11 cellular contexts compared by ENCODE assay signal in the genomic region with DNA sequence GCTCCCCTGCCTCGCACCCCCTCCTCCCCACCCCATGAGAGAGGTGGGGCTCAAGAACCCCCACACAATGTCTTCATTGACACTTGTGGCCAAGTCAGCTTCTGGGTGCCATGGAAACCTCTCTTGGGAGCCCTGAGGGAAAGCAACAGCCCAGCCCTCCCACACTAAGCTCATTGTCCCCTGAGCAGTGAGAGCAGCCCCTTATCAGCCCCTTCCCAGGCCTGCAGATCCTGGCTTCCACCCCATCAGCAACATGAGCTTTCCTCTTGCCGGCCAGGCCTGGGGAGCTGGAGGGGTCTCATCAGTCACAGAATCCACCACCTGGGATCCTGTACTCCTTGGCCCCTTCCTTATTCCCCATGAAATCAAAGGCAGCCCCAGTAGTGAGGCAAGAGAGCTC.
A peak's percentile ranks its signal among the peaks of the same experiment; 100 is the strongest.
DNase-seq lines count a peak whose midpoint lies in the region; ATAC-seq lines count a peak whose summit lies in the region.
"Had no signal": no experiment of that assay in that cellular context is flagged by ENCODE, and none has a peak within 500 bp of the region (broad histone marks: within the 10 kb centered on the region; RNA-seq: fewer than 3 reads in every experiment).

No MANE protein-coding gene starts in this region.

- POLR2A ChIA-PET in activated naive CD8-positive, alpha-beta T cell treated with anti-CD3 and anti-CD28 coated beads, Interleukin-2, amount 10 ng/mL, durations not matched to agents 7 days and 5 days (lab: Charles Lee), result interaction anchor here (0.9 to 4.0 kb wide), 5 partner anchors 15 to 108 kb away, joined by 3 to 70 read pairs (median 3); a partner anchor contains a TSS

- no peak overlapping the region for H3K4me3 ChIP-seq in muscle layer of duodenum (ENCODE audit: low read depth in 1 of 2, low read length in 2 of 2)
- H3K4me3 ChIP-seq in urinary bladder (ENCODE audit: low read depth, low read length), result no peak overlapping the region

- peak overlapping the region; percentile 67 for H3K27ac ChIP-seq in muscle layer of duodenum (ENCODE audit: low read length)
- H3K27ac ChIP-seq in urinary bladder (ENCODE audit: low read depth), result peak overlapping the region; percentile 12

- H3K27me3 Mint-ChIP-seq in activated naive CD8-positive, alpha-beta T cell treated with anti-CD3 and anti-CD28 coated beads, Interleukin-2, amount 10 ng/mL, durations not matched to agents 7 days and 5 days, result no peaks in the 10 kb centered on the region
- H3K27me3 Mint-ChIP-seq in activated naive CD8-positive, alpha-beta T cell treated with anti-CD3 and anti-CD28 coated beads for 36 hours, result no peaks in the 10 kb centered on the region
- no peaks in the 10 kb centered on the region for H3K27me3 Mint-ChIP-seq in effector memory CD8-positive, alpha-beta T cell

- H3K4me3 Mint-ChIP-seq in activated naive CD8-positive, alpha-beta T cell treated with anti-CD3 and anti-CD28 coated beads, Interleukin-2, amount 10 ng/mL, durations not matched to agents 7 days and 5 days, result no peak overlapping the region
- no peak overlapping the region for H3K4me3 Mint-ChIP-seq in activated naive CD8-positive, alpha-beta T cell treated with anti-CD3 and anti-CD28 coated beads for 36 hours
- no peak overlapping the region for H3K4me3 Mint-ChIP-seq in effector memory CD8-positive, alpha-beta T cell

- ATAC-seq in activated naive CD8-positive, alpha-beta T cell treated with anti-CD3 and anti-CD28 coated beads, Interleukin-2, amount 10 ng/mL, durations not matched to agents 7 days and 5 days (ENCODE audit: low read depth), result no peak
- no peak for ATAC-seq in effector memory CD8-positive, alpha-beta T cell (replicated peaks)
- no peak for ATAC-seq in HG03378 (IDR thresholded peaks at IDR 0.05; ENCODE audit: unreplicated experiment)

- peaks cover 79% of the 10 kb centered on the region for H3K4me1 Mint-ChIP-seq in activated naive CD8-positive, alpha-beta T cell treated with anti-CD3 and anti-CD28 coated beads, Interleukin-2, amount 10 ng/mL, durations not matched to agents 7 days and 5 days
- H3K4me1 Mint-ChIP-seq in activated naive CD8-positive, alpha-beta T cell treated with anti-CD3 and anti-CD28 coated beads for 36 hours, result peaks cover 64% of the 10 kb centered on the region
- peaks cover 51 to 55% of the 10 kb centered on the region in 2 donors for H3K4me1 Mint-ChIP-seq in effector memory CD8-positive, alpha-beta T cell (ENCODE audit: low read depth in 2 of 2)

- no peaks in the 10 kb centered on the region for H3K36me3 ChIP-seq in muscle layer of duodenum (ENCODE audit: control insufficient read depth in 1 of 2, insufficient read depth in 2 of 2, low read length in 2 of 2)
- H3K36me3 ChIP-seq in urinary bladder (ENCODE audit: insufficient read depth), result no peaks in the 10 kb centered on the region
- H3K36me3 ChIP-seq: BE2C had no signal

- H3K9me3 Mint-ChIP-seq in activated naive CD8-positive, alpha-beta T cell treated with anti-CD3 and anti-CD28 coated beads, Interleukin-2, amount 10 ng/mL, durations not matched to agents 7 days and 5 days, result peaks cover 4% of the 10 kb centered on the region
- peaks cover 4% of the 10 kb centered on the region for H3K9me3 Mint-ChIP-seq in activated naive CD8-positive, alpha-beta T cell treated with anti-CD3 and anti-CD28 coated beads for 36 hours
- no peaks in the 10 kb centered on the region for H3K9me3 Mint-ChIP-seq in effector memory CD8-positive, alpha-beta T cell

- H3K27me3 ChIP-seq in muscle layer of duodenum (ENCODE audit: low read depth, low read length), result no peaks in the 10 kb centered on the region
- H3K27me3 ChIP-seq: BE2C had no signal

- H3K4me1 ChIP-seq in muscle layer of duodenum (ENCODE audit: control insufficient read depth in 1 of 2, insufficient read depth in 2 of 2, low read length in 2 of 2) (peaks cover 46 to 52% of the 10 kb centered on the region in 2 donors), urinary bladder (ENCODE audit: insufficient read depth) (peaks cover 1% of the 10 kb centered on the region)
- H3K4me1 ChIP-seq: BE2C had no signal

- no peak for DNase-seq in activated naive CD8-positive, alpha-beta T cell treated with anti-CD3 and anti-CD28 coated beads, Interleukin-2, amount 10 ng/mL, durations not matched to agents 7 days and 5 days
- no peak for DNase-seq in activated naive CD8-positive, alpha-beta T cell treated with anti-CD3 and anti-CD28 coated beads for 36 hours
- no peak for DNase-seq in effector memory CD8-positive, alpha-beta T cell
- DNase-seq in SIG-M5 (lab: John Stamatoyannopoulos, UW) (no peak), NCI-H82 treated with DMSO at 0.1 percent for 48 hours (lab: John Stamatoyannopoulos, UW; ENCODE audit: unreplicated experiment) (no peak)
- DNase-seq: activated CD4-positive, CD25-positive, alpha-beta regulatory T cell; BE2C; NCI-H524 had no signal

- WGBS in urinary bladder, result 64% methylated on average over 2 of the region's 2 CpGs

- H3K36me3 Mint-ChIP-seq in activated naive CD8-positive, alpha-beta T cell treated with anti-CD3 and anti-CD28 coated beads, Interleukin-2, amount 10 ng/mL, durations not matched to agents 7 days and 5 days, result peaks cover 11% of the 10 kb centered on the region
- peaks cover 4% of the 10 kb centered on the region for H3K36me3 Mint-ChIP-seq in activated naive CD8-positive, alpha-beta T cell treated with anti-CD3 and anti-CD28 coated beads for 36 hours
- H3K36me3 Mint-ChIP-seq in effector memory CD8-positive, alpha-beta T cell (ENCODE audit: insufficient read depth), result no peaks in the 10 kb centered on the region

- H3K27ac Mint-ChIP-seq in activated naive CD8-positive, alpha-beta T cell treated with anti-CD3 and anti-CD28 coated beads, Interleukin-2, amount 10 ng/mL, durations not matched to agents 7 days and 5 days, result peak overlapping the region; percentile 99
- no peak overlapping the region for H3K27ac Mint-ChIP-seq in activated naive CD8-positive, alpha-beta T cell treated with anti-CD3 and anti-CD28 coated beads for 36 hours
- peak overlapping the region; percentile 75 to 94 for H3K27ac Mint-ChIP-seq in effector memory CD8-positive, alpha-beta T cell

- H3K9me3 ChIP-seq in muscle layer of duodenum (ENCODE audit: control insufficient read depth in 1 of 2, low read length in 2 of 2), result no peaks in the 10 kb centered on the region
- H3K9me3 ChIP-seq: BE2C had no signal
